8 cellular contexts compared by ENCODE assay signal in the genomic region with DNA sequence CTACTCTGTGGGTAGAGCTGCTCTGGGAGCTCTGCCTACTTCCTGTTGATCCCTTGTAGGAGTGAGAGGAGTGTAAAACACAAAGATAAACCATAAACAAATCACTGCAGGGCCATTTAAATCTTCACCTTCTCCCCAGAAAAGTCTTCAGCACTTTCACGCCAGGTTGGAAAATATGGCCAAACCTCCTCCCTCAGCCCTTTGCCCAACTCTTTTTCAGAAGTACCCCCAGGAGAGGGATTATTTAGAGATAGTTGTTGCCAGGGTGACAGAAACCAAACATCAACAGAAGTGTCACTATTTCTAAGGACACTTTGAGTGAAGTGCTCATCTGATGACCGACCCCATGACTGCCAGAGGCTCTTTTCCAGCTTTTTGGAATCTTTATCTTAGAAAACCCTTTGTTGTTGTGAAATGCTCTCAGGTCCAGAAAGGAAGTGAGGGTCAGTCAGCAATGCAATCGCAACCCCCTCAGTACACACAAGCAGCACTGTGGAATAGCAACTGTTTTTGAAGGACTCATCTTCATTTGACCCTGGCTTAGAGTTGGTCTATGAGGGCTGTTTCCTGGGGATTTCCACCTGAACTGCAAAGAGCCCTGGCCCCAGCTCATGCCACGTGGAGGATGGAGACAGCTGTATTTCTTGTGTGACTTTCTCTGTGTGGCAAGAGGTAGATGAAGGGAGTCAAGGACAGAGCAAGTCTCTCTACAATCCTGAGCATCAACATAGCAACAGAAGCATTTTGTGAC. TPM values are rescaled to one million over a fixed set of nuclear protein-coding genes. Genes with fewer than 3 reads are reported as not detected.
DNase-seq lines count a peak whose midpoint lies in the region; ATAC-seq and TF ChIP-seq lines count a peak whose summit lies in the region.

No MANE protein-coding gene starts in this region.

- DNase-seq in CD14-positive monocyte (ENCODE audit: low spot score) (no peak), GM23248 (peak; percentile 6), right lobe of liver (peak in 1 of 3 donors; percentile 52), OCI-M2 (lab: John Stamatoyannopoulos, UW; ENCODE audit: unreplicated experiment) (no peak), NCI-H2081 (lab: John Stamatoyannopoulos, UW) (no peak), transverse colon (no peak)
- DNase-seq in activated CD8-positive, alpha-beta T cell treated with anti-CD3 and anti-CD28 coated beads, Interleukin-2, amount 10 ng/mL, durations not matched to agents 7 days and 5 days = no peak
- DNase-seq in activated effector memory CD4-positive, alpha-beta T cell treated with Interleukin-2 at 50 U/mL for 16 hours = no peak

- peak overlapping the region; percentile 39 to 93 (median 86) for H3K27ac Mint-ChIP-seq in CD14-positive monocyte
- peak overlapping the region; percentile 70 for H3K27ac Mint-ChIP-seq in activated CD8-positive, alpha-beta T cell treated with anti-CD3 and anti-CD28 coated beads, Interleukin-2, amount 10 ng/mL, durations not matched to agents 7 days and 5 days

- no peaks in the 10 kb centered on the region for H3K9me2 ChIP-seq in GM23248 (ENCODE audit: insufficient read depth)

- H3K27ac ChIP-seq in GM23248 = no peak overlapping the region
- H3K27ac ChIP-seq in right lobe of liver = peak overlapping the region; percentile 67 to 87 (median 84)
- H3K27ac ChIP-seq in transverse colon = no peak overlapping the region

- H3K9me3 Mint-ChIP-seq in CD14-positive monocyte = peaks cover 0 to 2% (median 0%) of the 10 kb centered on the region in 7 donors
- H3K9me3 Mint-ChIP-seq in activated CD8-positive, alpha-beta T cell treated with anti-CD3 and anti-CD28 coated beads, Interleukin-2, amount 10 ng/mL, durations not matched to agents 7 days and 5 days (ENCODE audit: insufficient read depth) = no peaks in the 10 kb centered on the region

- intact Hi-C loops in CD14-positive monocyte (cut with micrococcal nuclease) = no loop called here
- intact Hi-C loops in right lobe of liver (cut with DNase I) = no loop called here
- intact Hi-C loops in transverse colon (cut with DNase I; ENCODE audit: low total_unique reads) = no loop called here

- CTCF ChIA-PET in activated CD8-positive, alpha-beta T cell treated with anti-CD3 and anti-CD28 coated beads, Interleukin-2, amount 10 ng/mL, durations not matched to agents 7 days and 5 days (lab: Charles Lee) = interaction anchor here (1.0 to 2.6 kb wide), 9 partner anchors 10 to 565 kb away, joined by 3 to 10 read pairs (median 4); no protein-coding TSS in a partner anchor

- ATAC-seq in activated CD8-positive, alpha-beta T cell treated with anti-CD3 and anti-CD28 coated beads, Interleukin-2, amount 10 ng/mL, durations not matched to agents 7 days and 5 days = peak; percentile 51
- ATAC-seq in right lobe of liver = peak; percentile 3 to 54 (median 22)

- H4K20me1 ChIP-seq in GM23248 (ENCODE audit: insufficient read depth) = no peaks in the 10 kb centered on the region

- POLR2A ChIA-PET in activated CD8-positive, alpha-beta T cell treated with anti-CD3 and anti-CD28 coated beads, Interleukin-2, amount 10 ng/mL, durations not matched to agents 7 days and 5 days (lab: Charles Lee) = interaction anchor here (1.0 to 1.4 kb wide), 3 partner anchors 10 to 71 kb away, joined by 3 to 6 read pairs (median 3); no protein-coding TSS in a partner anchor

- H3K79me2 ChIP-seq in GM23248 (ENCODE audit: insufficient read depth) = no peaks in the 10 kb centered on the region

- H3K27me3 ChIP-seq in GM23248 (replicated peaks; ENCODE audit: insufficient read depth) = no peaks in the 10 kb centered on the region
- H3K27me3 ChIP-seq in right lobe of liver = no peaks in the 10 kb centered on the region
- H3K27me3 ChIP-seq in transverse colon = no peaks in the 10 kb centered on the region

- peak overlapping the region in 1 of 2 donors; percentile 19 for H3K4me3 Mint-ChIP-seq in CD14-positive monocyte
- no peak overlapping the region for H3K4me3 Mint-ChIP-seq in activated CD8-positive, alpha-beta T cell treated with anti-CD3 and anti-CD28 coated beads, Interleukin-2, amount 10 ng/mL, durations not matched to agents 7 days and 5 days

- no peak overlapping the region for H3K9ac ChIP-seq in GM23248

- peaks cover 0 to 5% (median 3%) of the 10 kb centered on the region in 3 donors for H3K27me3 Mint-ChIP-seq in CD14-positive monocyte (ENCODE audit: low read depth in 3 of 3)
- no peaks in the 10 kb centered on the region for H3K27me3 Mint-ChIP-seq in activated CD8-positive, alpha-beta T cell treated with anti-CD3 and anti-CD28 coated beads, Interleukin-2, amount 10 ng/mL, durations not matched to agents 7 days and 5 days (ENCODE audit: low read depth)

- H3K4me1 Mint-ChIP-seq in CD14-positive monocyte = peaks cover 40% of the 10 kb centered on the region
- peaks cover 54% of the 10 kb centered on the region for H3K4me1 Mint-ChIP-seq in activated CD8-positive, alpha-beta T cell treated with anti-CD3 and anti-CD28 coated beads, Interleukin-2, amount 10 ng/mL, durations not matched to agents 7 days and 5 days (ENCODE audit: low read depth)

- no peaks in the 10 kb centered on the region for H3F3A ChIP-seq in GM23248 (ENCODE audit: insufficient read depth)

- 41 to 55% methylated on average over 4 of the region's 4 CpGs for WGBS in GM23248 (ENCODE audit: low coverage in 1 of 2, low lambda C conversion rate in 2 of 2, missing lambda C conversion rate in 2 of 2), 2 experiments
- 17% methylated on average over 4 of the region's 4 CpGs for WGBS in right lobe of liver (ENCODE audit: insufficient coverage, low coverage, low lambda C conversion rate, missing lambda C conversion rate)
- WGBS in transverse colon (ENCODE audit: low coverage in 1 of 2), 2 donors = 50 to 61% methylated on average over 1 to 4 of the region's 4 CpGs

- no peaks in the 10 kb centered on the region for H3K9me3 ChIP-seq in GM23248 (ENCODE audit: low read depth)
- H3K9me3 ChIP-seq in right lobe of liver = no peaks in the 10 kb centered on the region
- H3K9me3 ChIP-seq in transverse colon = no peaks in the 10 kb centered on the region

- no peak overlapping the region for H3K4me2 ChIP-seq in GM23248 (ENCODE audit: unreplicated experiment)

- H3K4me1 ChIP-seq in GM23248 (ENCODE audit: insufficient read depth) = peaks cover 6% of the 10 kb centered on the region
- peaks cover 0 to 66% (median 30%) of the 10 kb centered on the region in 4 donors for H3K4me1 ChIP-seq in right lobe of liver
- H3K4me1 ChIP-seq in transverse colon = peaks cover 3 to 24% (median 10%) of the 10 kb centered on the region in 4 donors

- H3K36me3 ChIP-seq in GM23248 (ENCODE audit: low read depth) (no peaks in the 10 kb centered on the region), right lobe of liver (no peaks in the 10 kb centered on the region), transverse colon (no peaks in the 10 kb centered on the region)

- H3K4me3 ChIP-seq in GM23248 = no peak overlapping the region
- no peak overlapping the region for H3K4me3 ChIP-seq in right lobe of liver
- no peak overlapping the region for H3K4me3 ChIP-seq in transverse colon

- in situ Hi-C loops in GM23248 (cut with MboI) = loop anchor here (25.0 kb wide), 1 partner anchor 554 kb away; no protein-coding TSS in a partner anchor
- in situ Hi-C loops in transverse colon (cut with MboI; ENCODE audit: low pct_ligation_motif_present in 1 of 4, low pct_unique_long_range_greater_than_20kb in 1 of 4, low sequenced_read_pairs in 3 of 4) = loop anchor here in 2 of 4 donors (25.0 kb wide), 2 partner anchors 554 to 979 kb away; no protein-coding TSS in a partner anchor

- peak overlapping the region; percentile 36; the same call in 1 of the 2 replicates for H2AFZ ChIP-seq in GM23248

- peaks cover 0 to 3% of the 10 kb centered on the region in 2 donors for H3K36me3 Mint-ChIP-seq in CD14-positive monocyte
- H3K36me3 Mint-ChIP-seq in activated CD8-positive, alpha-beta T cell treated with anti-CD3 and anti-CD28 coated beads, Interleukin-2, amount 10 ng/mL, durations not matched to agents 7 days and 5 days (ENCODE audit: low read depth) = no peaks in the 10 kb centered on the region

- no peak for TF ChIP-seq POLR2A in right lobe of liver (IDR thresholded peaks at IDR 0.05)
- no peak for TF ChIP-seq POLR2A in transverse colon (IDR thresholded peaks at IDR 0.05)

- TF ChIP-seq EP300 in transverse colon (IDR thresholded peaks at IDR 0.05; ENCODE audit: low read depth) = no peak

- TF ChIP-seq CTCF in CD14-positive monocyte (IDR thresholded peaks at IDR 0.05) (no peak), right lobe of liver (IDR thresholded peaks at IDR 0.05) (no peak), transverse colon (IDR thresholded peaks at IDR 0.05) (no peak)

RNA-seq across cellular contexts. Expression of a gene that starts 24.6 kb away (rescaled TPM):
- polyA plus RNA-seq in CD14-positive monocyte (10 to 100 TPM; 11.8 to 18.2 TPM), GM23248 (2016; fragmentation: Nextera tagmentation; extraction: Ambion mirVana) (15.0 and 16.7 TPM in 2 replicates)
- 10.6 and 35.4 TPM in 2 replicates for total RNA-seq in GM23248 (2014; rRNA removed; shearing (Covaris generic))
- 10 to 100 TPM; 43.8 to 49.5 TPM for total RNA-seq in activated CD8-positive, alpha-beta T cell treated with anti-CD3 and anti-CD28 coated beads, Interleukin-2, amount 10 ng/mL, durations not matched to agents 7 days and 5 days
- total RNA-seq in right lobe of liver (10 to 100 TPM in 5 of 6 experiments, 1 to 10 TPM in 1; 8.5 to 20.1 (median 13.4) TPM), transverse colon (100 to 1,000 TPM in 1 of 4 donors, 10 to 100 TPM in 3; 30.3 to 101 (median 46.1) TPM)

Comparison
In these comparisons a context has a peak if more than half of its experiments do, and no peak if none do; other contexts are left out.
1. H3K27ac ChIP-seq: peak in right lobe of liver (3 of 3); none in GM23248 (single experiment) and transverse colon (0 of 4).